8 cellular contexts compared by ENCODE assay signal in the genomic region with DNA sequence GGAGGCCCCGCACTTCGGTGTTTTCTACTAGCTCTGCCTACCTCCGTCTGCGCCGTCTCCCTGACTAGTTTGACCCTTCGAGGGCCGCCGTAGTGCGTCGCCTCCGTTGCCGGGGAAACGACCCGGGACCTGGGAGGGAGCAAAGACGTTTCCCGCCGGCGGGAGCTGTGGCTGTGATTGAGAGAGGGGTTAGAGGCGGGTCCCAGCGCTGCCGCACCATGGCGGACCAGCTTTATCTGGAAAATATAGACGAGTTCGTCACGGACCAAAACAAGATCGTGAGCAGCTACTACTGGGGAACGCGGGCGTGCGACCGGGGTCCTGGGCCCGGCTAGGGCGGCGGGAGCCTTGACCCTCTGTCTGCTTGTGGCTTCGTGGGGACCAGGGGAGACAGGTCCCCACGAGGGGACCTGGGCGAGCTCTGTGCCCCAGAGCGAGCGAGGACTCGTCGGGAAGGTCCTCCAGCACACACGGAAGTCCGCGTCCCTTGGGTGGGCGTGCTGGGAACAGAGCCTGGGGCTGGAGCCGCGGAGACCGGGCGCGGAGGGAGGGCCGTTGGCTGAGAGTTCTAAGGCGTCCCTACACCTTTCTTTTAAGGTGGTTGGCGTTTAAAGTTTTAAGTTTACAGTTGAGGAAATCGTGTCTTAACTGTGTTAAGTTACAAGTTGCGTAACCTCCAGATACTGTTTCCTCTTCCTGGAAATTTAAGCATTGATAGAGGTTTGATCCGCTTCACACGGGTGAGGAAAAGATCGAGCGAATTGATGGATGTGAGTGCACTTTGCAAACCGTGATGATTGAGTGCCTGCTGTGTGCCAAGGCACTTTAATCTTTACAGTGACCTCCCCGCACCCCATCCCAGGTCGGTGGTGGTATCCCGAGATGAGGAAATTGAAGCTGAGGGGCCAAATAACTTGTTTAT. TPM values are rescaled to one million over a fixed set of nuclear protein-coding genes. Genes with fewer than 3 reads are reported as not detected.
DNase-seq lines count a peak whose midpoint lies in the region; ATAC-seq and TF ChIP-seq lines count a peak whose summit lies in the region.

A gene with protein sequence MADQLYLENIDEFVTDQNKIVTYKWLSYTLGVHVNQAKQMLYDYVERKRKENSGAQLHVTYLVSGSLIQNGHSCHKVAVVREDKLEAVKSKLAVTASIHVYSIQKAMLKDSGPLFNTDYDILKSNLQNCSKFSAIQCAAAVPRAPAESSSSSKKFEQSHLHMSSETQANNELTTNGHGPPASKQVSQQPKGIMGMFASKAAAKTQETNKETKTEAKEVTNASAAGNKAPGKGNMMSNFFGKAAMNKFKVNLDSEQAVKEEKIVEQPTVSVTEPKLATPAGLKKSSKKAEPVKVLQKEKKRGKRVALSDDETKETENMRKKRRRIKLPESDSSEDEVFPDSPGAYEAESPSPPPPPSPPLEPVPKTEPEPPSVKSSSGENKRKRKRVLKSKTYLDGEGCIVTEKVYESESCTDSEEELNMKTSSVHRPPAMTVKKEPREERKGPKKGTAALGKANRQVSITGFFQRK (plus strand): TSS at position 142 of the 922 bp plus-strand sequence. CDS start 77 bp downstream, at position 219.

- peaks cover 17% of the 10 kb centered on the region for H3K4me1 Mint-ChIP-seq in T-helper 17 cell
- H3K4me1 Mint-ChIP-seq in progenitor cell of endocrine pancreas (ENCODE audit: low read depth), result peaks cover 17% of the 10 kb centered on the region

- H3K4me3 ChIP-seq in upper lobe of right lung, result peak within 1 kb of the TSS; percentile 95

- H3K36me3 ChIP-seq in upper lobe of right lung, result peaks cover 9% of the 10 kb centered on the region

- H3K27ac Mint-ChIP-seq in T-helper 17 cell, result peak within 1 kb of the TSS; percentile 96
- peak within 1 kb of the TSS; percentile 99 for H3K27ac Mint-ChIP-seq in progenitor cell of endocrine pancreas

- H3K9me3 Mint-ChIP-seq in progenitor cell of endocrine pancreas (ENCODE audit: low read depth), result no peaks in the 10 kb centered on the region

- no peaks in the 10 kb centered on the region for H3K9me3 ChIP-seq in T-helper 17 cell (ENCODE audit: control insufficient read depth, low read length, poor library complexity, severe bottlenecking)
- no peaks in the 10 kb centered on the region for H3K9me3 ChIP-seq in upper lobe of right lung

- peak; percentile 51 for TF ChIP-seq POLR2A in GM15510 (IDR thresholded peaks at IDR 0.05; ENCODE audit: borderline replicate concordance, extremely low read depth, insufficient read length)

- DNase-seq in NCI-H1694 treated with DMSO at 0.1 percent for 48 hours (lab: John Stamatoyannopoulos, UW) (peak; percentile 73), T-helper 17 cell (peak; percentile 81 to 91 (median 86)), amniotic stem cell (lab: John Stamatoyannopoulos, UW) (peak; percentile 60), left cardiac atrium (peak; percentile 96), progenitor cell of endocrine pancreas (ENCODE audit: low spot score, unreplicated experiment) (peak; percentile 89), upper lobe of right lung (peak; percentile 98)

- intact Hi-C loops in left cardiac atrium (cut with DNase I), result no loop called here
- intact Hi-C loops in upper lobe of right lung (cut with DNase I), result no loop called here

- no peaks in the 10 kb centered on the region for H3K27me3 ChIP-seq in upper lobe of right lung

- peaks cover 6% of the 10 kb centered on the region for H3K27me3 Mint-ChIP-seq in T-helper 17 cell
- H3K27me3 Mint-ChIP-seq in progenitor cell of endocrine pancreas, result peaks cover 4% of the 10 kb centered on the region

- H3K36me3 Mint-ChIP-seq in T-helper 17 cell (ENCODE audit: low read depth) (peaks cover 3% of the 10 kb centered on the region), progenitor cell of endocrine pancreas (ENCODE audit: insufficient read depth) (peaks cover 15% of the 10 kb centered on the region)

- H3K4me3 Mint-ChIP-seq in T-helper 17 cell, result peak within 1 kb of the TSS; percentile 100
- peak within 1 kb of the TSS; percentile 100 for H3K4me3 Mint-ChIP-seq in progenitor cell of endocrine pancreas (ENCODE audit: low read depth)

- peak; percentile 85 for ATAC-seq in HG02938 (IDR thresholded peaks at IDR 0.05; ENCODE audit: unreplicated experiment)
- ATAC-seq in T-helper 17 cell, result peak; percentile 97
- ATAC-seq in left cardiac atrium, result peak; percentile 99 to 100
- ATAC-seq in upper lobe of right lung, result peak; percentile 100

- no peak for TF ChIP-seq CTCF in progenitor cell of endocrine pancreas (IDR thresholded peaks at IDR 0.05; ENCODE audit: unreplicated experiment)
- no peak for TF ChIP-seq CTCF in upper lobe of right lung (IDR thresholded peaks at IDR 0.05)

- peak within 1 kb of the TSS; percentile 85 for H3K27ac ChIP-seq in upper lobe of right lung

- H3K4me1 ChIP-seq in upper lobe of right lung, result peaks cover 13% of the 10 kb centered on the region

RNA-seq across cellular contexts. Expression of the gene that starts here (rescaled TPM):
- total RNA-seq in T-helper 17 cell (10 to 100 TPM; 10.8 to 11.1 TPM), left cardiac atrium (1 to 10 TPM; 6.7 to 8.9 TPM), progenitor cell of endocrine pancreas (26.6 and 27.9 TPM in 2 replicates), upper lobe of right lung (16.7 TPM)

Comparison
In these comparisons a context has a peak if more than half of its experiments do, and no peak if none do; other contexts are left out.
1. Peak in every context shown above with its lines: DNase-seq, ATAC-seq, H3K4me3 ChIP-seq and H3K27ac ChIP-seq.